Comparison of ENCODE assay signal across 8 cellular contexts in the genomic region with DNA sequence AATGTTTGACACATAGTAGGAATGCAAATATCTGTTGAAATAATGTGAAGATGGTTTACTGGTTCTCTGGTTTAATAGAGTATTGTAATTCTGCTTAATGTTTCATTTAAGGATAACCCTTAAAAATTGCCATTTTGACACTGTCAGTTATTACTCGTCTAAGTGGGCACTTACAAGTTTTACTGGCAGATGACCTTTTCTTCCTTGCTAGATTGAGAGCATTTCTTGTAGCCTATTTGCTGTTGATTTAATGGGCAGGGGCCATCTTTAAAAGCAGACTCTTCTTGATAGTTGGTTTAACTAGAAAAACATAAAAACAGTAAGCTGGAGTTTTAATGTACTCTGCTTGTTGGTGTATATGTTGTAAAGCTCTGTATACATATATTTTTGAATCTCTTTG. TPM values are rescaled to one million over a fixed set of nuclear protein-coding genes. Genes with fewer than 3 reads are reported as not detected.
A peak's percentile ranks its signal among the peaks of the same experiment; 100 is the strongest.
DNase-seq lines count a peak whose midpoint lies in the region; ATAC-seq and TF ChIP-seq lines count a peak whose summit lies in the region.

No MANE protein-coding gene starts in this region.

- peaks cover 13% of the 10 kb centered on the region for H3K4me1 Mint-ChIP-seq in endodermal cell

- peak overlapping the region; percentile 58 for H3K27ac ChIP-seq in OCI-LY1 (ENCODE audit: low read depth, low read length, poor library complexity, severe bottlenecking)
- H3K27ac ChIP-seq in endodermal cell (ENCODE audit: low read depth, low read length) = no peak overlapping the region
- no peak overlapping the region for H3K27ac ChIP-seq in rectal smooth muscle tissue (ENCODE audit: low read depth, low read length)
- H3K27ac ChIP-seq in foreskin keratinocyte = no peak overlapping the region

- H3K9ac ChIP-seq in OCI-LY1 (ENCODE audit: low read length) = peak overlapping the region; percentile 85
- peak overlapping the region; percentile 93 for H3K9ac ChIP-seq in endodermal cell (ENCODE audit: extremely low read depth, low read length, poor library complexity, severe bottlenecking)
- no peak overlapping the region for H3K9ac ChIP-seq in rectal smooth muscle tissue (ENCODE audit: low read length)

- ATAC-seq in activated CD4-positive, CD25-positive, alpha-beta regulatory T cell treated with anti-CD3 and anti-CD28 coated beads, Interleukin-2, amount 50 U/mL, for 24 hours = no peak
- ATAC-seq in foreskin keratinocyte = no peak
- ATAC-seq in HG02623 (IDR thresholded peaks at IDR 0.05; ENCODE audit: unreplicated experiment) = no peak

- DNase-seq in GM12864 (ENCODE audit: low read depth) (no peak), endodermal cell (no peak), SKM-1 (lab: John Stamatoyannopoulos, UW; ENCODE audit: unreplicated experiment) (no peak), foreskin keratinocyte (no peak)

- peaks cover 7% of the 10 kb centered on the region; the same call in 1 of the 2 replicates for H3K79me2 ChIP-seq in OCI-LY1 (ENCODE audit: insufficient read depth, low read length)

- WGBS in endodermal cell (ENCODE audit: insufficient coverage in 1 of 2, insufficient read length in 1 of 2), 2 experiments = 96 to 100% methylated on average over 1 of the region's 1 CpG

- peaks cover 7% of the 10 kb centered on the region for H3K36me3 Mint-ChIP-seq in endodermal cell (ENCODE audit: low read depth)

- H3K4me3 ChIP-seq in GM12864 (ENCODE audit: low read depth, low read length) (peak overlapping the region; percentile 96), OCI-LY1 (ENCODE audit: low read depth, low read length, poor library complexity, severe bottlenecking) (peak overlapping the region; percentile 97), endodermal cell (ENCODE audit: low read length) (peak overlapping the region; percentile 99), rectal smooth muscle tissue (ENCODE audit: low read length) (peak overlapping the region; percentile 94)

- H3K9me2 ChIP-seq in OCI-LY1 (ENCODE audit: low read depth, low read length) = no peaks in the 10 kb centered on the region

- peaks cover 10% of the 10 kb centered on the region for H3K9me3 Mint-ChIP-seq in endodermal cell

- no peaks in the 10 kb centered on the region for H3K9me3 ChIP-seq in OCI-LY1 (ENCODE audit: low read length)
- H3K9me3 ChIP-seq in endodermal cell (ENCODE audit: control insufficient read depth, low read length) = peaks cover 4% of the 10 kb centered on the region

- H3K27me3 ChIP-seq in OCI-LY1 (ENCODE audit: insufficient read depth, low read length) = no peaks in the 10 kb centered on the region
- no peaks in the 10 kb centered on the region for H3K27me3 ChIP-seq in endodermal cell (ENCODE audit: control insufficient read depth, insufficient read depth, low read length, poor library complexity, severe bottlenecking)
- H3K27me3 ChIP-seq in rectal smooth muscle tissue (ENCODE audit: control insufficient read depth, insufficient read depth, low read length) = no peaks in the 10 kb centered on the region
- H3K27me3 ChIP-seq in foreskin keratinocyte = no peaks in the 10 kb centered on the region

- H3K36me3 ChIP-seq in OCI-LY1 (ENCODE audit: insufficient read depth, low read length) = no peaks in the 10 kb centered on the region
- peaks cover 20% of the 10 kb centered on the region for H3K36me3 ChIP-seq in endodermal cell (ENCODE audit: control insufficient read depth, insufficient read depth, low read length)
- H3K36me3 ChIP-seq in rectal smooth muscle tissue (ENCODE audit: control insufficient read depth, insufficient read depth, low read length) = no peaks in the 10 kb centered on the region

- TF ChIP-seq CTCF in GM12864 (IDR thresholded peaks at IDR 0.05; ENCODE audit: low read depth, low read length, missing control alignments) (no peak), OCI-LY1 (IDR thresholded peaks at IDR 0.05; ENCODE audit: low read length) (no peak), endodermal cell (conservative IDR thresholded peaks at IDR 0.05) (no peak), foreskin keratinocyte (conservative IDR thresholded peaks at IDR 0.05) (no peak)

- peak overlapping the region; percentile 90 for H3K4me3 Mint-ChIP-seq in endodermal cell

- no peak overlapping the region for H2AFZ ChIP-seq in OCI-LY1 (ENCODE audit: low read length)

- H3K27ac Mint-ChIP-seq in endodermal cell = no peak overlapping the region

- H4K20me1 ChIP-seq in OCI-LY1 (ENCODE audit: insufficient read depth, low read length) = no peaks in the 10 kb centered on the region

- peaks cover 21% of the 10 kb centered on the region for H3K4me1 ChIP-seq in OCI-LY1 (ENCODE audit: insufficient read depth, low read length, severe bottlenecking)
- H3K4me1 ChIP-seq in endodermal cell (ENCODE audit: control insufficient read depth, insufficient read depth, low read length) = no peaks in the 10 kb centered on the region
- no peaks in the 10 kb centered on the region for H3K4me1 ChIP-seq in rectal smooth muscle tissue (ENCODE audit: control insufficient read depth, insufficient read depth, low read length)
- H3K4me1 ChIP-seq in foreskin keratinocyte = peaks cover 44% of the 10 kb centered on the region

- H3K4me2 ChIP-seq in OCI-LY1 (ENCODE audit: low read length) = peak overlapping the region; percentile 87

- H3F3A ChIP-seq in OCI-LY1 (ENCODE audit: insufficient read depth, low read length) = no peaks in the 10 kb centered on the region; the same call in 1 of the 2 replicates

- H3K27me3 Mint-ChIP-seq in endodermal cell (ENCODE audit: insufficient read depth) = peaks cover 23% of the 10 kb centered on the region

RNA-seq across cellular contexts. Expression of a gene that starts 1.9 kb away (rescaled TPM):
- total RNA-seq in endodermal cell (10 to 100 TPM; 25.7 to 39.3 TPM), foreskin keratinocyte (38.5 and 50.9 TPM in 2 replicates)
- polyA plus RNA-seq in endodermal cell (2013, experiment 1 of 2) = 36.7 TPM
- polyA plus RNA-seq in endodermal cell (2013, experiment 2 of 2) = 36.0 TPM
- 17.9 and 19.1 TPM in 2 replicates for polyA plus RNA-seq in foreskin keratinocyte

RNA-seq across cellular contexts. Expression of a gene that starts 29.3 kb away (rescaled TPM):
- total RNA-seq in endodermal cell (10 to 100 TPM; 12.0 to 12.5 TPM), foreskin keratinocyte (4.1 and 5.5 TPM in 2 replicates)
- polyA plus RNA-seq in endodermal cell (2013, experiment 1 of 2) = 14.5 TPM
- 16.1 TPM for polyA plus RNA-seq in endodermal cell (2013, experiment 2 of 2)
- 3.6 and 4.4 TPM in 2 replicates for polyA plus RNA-seq in foreskin keratinocyte
